ENCODE assay signal across 7 cellular contexts in the genomic region with DNA sequence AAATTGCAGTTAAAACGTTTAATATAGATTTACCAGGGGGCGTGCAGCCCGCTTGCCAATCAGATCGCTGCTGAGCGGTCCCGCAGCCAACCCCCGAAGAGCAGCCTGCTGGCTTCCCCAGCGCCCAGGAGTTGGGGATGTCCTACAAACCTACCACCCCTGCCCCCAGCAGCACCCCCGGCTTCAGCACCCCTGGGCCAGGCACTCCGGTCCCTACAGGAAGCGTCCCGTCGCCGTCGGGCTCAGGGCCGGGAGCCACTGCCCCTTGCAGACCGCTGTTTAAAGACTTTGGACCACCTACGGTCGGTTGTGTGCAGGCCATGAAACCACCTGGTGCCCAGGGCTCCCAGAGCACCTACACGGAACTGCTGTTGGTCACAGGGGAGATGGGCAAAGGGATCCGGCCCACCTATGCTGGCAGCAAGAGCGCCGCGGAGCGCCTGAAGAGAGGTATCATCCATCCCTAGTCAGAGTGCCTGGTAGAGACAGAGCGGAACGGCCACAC.
A peak's percentile ranks its signal among the peaks of the same experiment; 100 is the strongest.
DNase-seq lines count a peak whose midpoint lies in the region; ATAC-seq, FAIRE-seq and TF ChIP-seq lines count a peak whose summit lies in the region.
"Not testable (repeated sequence)": the region's sequence is repeated elsewhere in the genome, so short reads cannot be mapped to it uniquely, and the experiment has no call there.

No MANE protein-coding gene starts in this region.

- CTCF ChIA-PET in HepG2 (lab: Yijun Ruan, JAX; ENCODE audit: low intra/inter-chr PET ratio, low total read pairs) = not testable (repeated sequence)

- TF ChIP-seq EP300 in HepG2 (IDR thresholded peaks at IDR 0.05; ENCODE audit: low read depth in 2 of 2, low read length in 2 of 2); HepG2 (CRISPR knock-in tag; IDR thresholded peaks at IDR 0.05; ENCODE audit: borderline replicate concordance); upper lobe of left lung (IDR thresholded peaks at IDR 0.05): not testable (repeated sequence)

- POLR2A ChIA-PET in HepG2 (lab: Yijun Ruan, JAX) = not testable (repeated sequence)

- H3K27ac ChIP-seq in H9 (ENCODE audit: insufficient read length, low read depth, low read length); RWPE2 (ENCODE audit: poor library complexity, severe bottlenecking); HepG2 (ENCODE audit: extremely low read length, insufficient read depth, low read length); upper lobe of left lung: not testable (repeated sequence)

- not testable (repeated sequence) for BruUV-seq in HepG2 (replicated peaks; lab: Mats Ljungman, UMichigan)

- peaks cover 60% of the 10 kb centered on the region for H3K27me3 Mint-ChIP-seq in H9 (ENCODE audit: low read depth)
- H3K27me3 Mint-ChIP-seq in activated naive CD8-positive, alpha-beta T cell treated with anti-CD3 and anti-CD28 coated beads, Interleukin-2, amount 50 U/mL, for 24 hours = not testable (repeated sequence)

- not testable (repeated sequence) for H3K4me1 Mint-ChIP-seq in H9; activated naive CD8-positive, alpha-beta T cell treated with anti-CD3 and anti-CD28 coated beads, Interleukin-2, amount 50 U/mL, for 24 hours

- not testable (repeated sequence) for H3K4me3 ChIP-seq in RWPE2 (ENCODE audit: severe bottlenecking); HepG2 (replicated peaks in 1 of 3; ENCODE audit: insufficient read depth in 1 of 3, low read depth in 2 of 3, low read length in 3 of 3); upper lobe of left lung

- not testable (repeated sequence) for H3K4me2 ChIP-seq in H9 (ENCODE audit: insufficient read depth, insufficient read length, low read length); HepG2 (ENCODE audit: low read depth, low read length)

- H3K9me3 Mint-ChIP-seq in H9; activated naive CD8-positive, alpha-beta T cell treated with anti-CD3 and anti-CD28 coated beads, Interleukin-2, amount 50 U/mL, for 24 hours: not testable (repeated sequence)

- not testable (repeated sequence) for H3K14ac ChIP-seq in H9 (ENCODE audit: insufficient read depth, low read length)

- TF ChIP-seq CTCF in H9 (conservative IDR thresholded peaks at IDR 0.05); RWPE2 (IDR thresholded peaks at IDR 0.05; ENCODE audit: poor library complexity, severe bottlenecking); HepG2 (CRISPR knock-in tag; IDR thresholded peaks at IDR 0.05); upper lobe of left lung (IDR thresholded peaks at IDR 0.05): not testable (repeated sequence)

- not testable (repeated sequence) for H2AFZ ChIP-seq in H9 (ENCODE audit: low read length); HepG2 (ENCODE audit: low read length)

- H3K23me2 ChIP-seq in H9 (ENCODE audit: insufficient read length, low read depth, low read length, poor library complexity, severe bottlenecking) = not testable (repeated sequence)

- peak overlapping the region; percentile 21 to 72; a peak in 4 of 5 replicates for H3K4me3 Mint-ChIP-seq in H9
- not testable (repeated sequence) for H3K4me3 Mint-ChIP-seq in activated naive CD8-positive, alpha-beta T cell treated with anti-CD3 and anti-CD28 coated beads, Interleukin-2, amount 50 U/mL, for 24 hours

- not testable (repeated sequence) for TF ChIP-seq POLR2A in HepG2 (IDR thresholded peaks at IDR 0.05; ENCODE audit: insufficient read depth in 1 of 2, low read depth in 2 of 2, low read length in 2 of 2); upper lobe of left lung (IDR thresholded peaks at IDR 0.05)

- in situ Hi-C loops in HepG2 (cut with HindIII; ENCODE audit: extremely low pct_ligation_motif_present, low pct_unique_long_range_greater_than_20kb) = not testable (repeated sequence)

- peaks cover 16% of the 10 kb centered on the region for H3K27me3 ChIP-seq in H9 (ENCODE audit: insufficient read depth, low read length)
- peaks cover 15% of the 10 kb centered on the region for H3K27me3 ChIP-seq in RWPE2 (ENCODE audit: insufficient read depth, poor library complexity, severe bottlenecking)
- H3K27me3 ChIP-seq in HepG2 (ENCODE audit: control insufficient read depth in 1 of 2, insufficient read depth in 2 of 2, low read length in 2 of 2); upper lobe of left lung: not testable (repeated sequence)

- H3K56ac ChIP-seq in H9 (ENCODE audit: insufficient read length, low read depth, low read length) = not testable (repeated sequence)

- H3K9me3 ChIP-seq in H9 (ENCODE audit: control insufficient read depth, low read depth, low read length); RWPE2 (ENCODE audit: severe bottlenecking); HepG2 (ENCODE audit: low read length): not testable (repeated sequence)
- H3K9me3 ChIP-seq in upper lobe of left lung = peaks cover 0 to 14% (median 5%) of the 10 kb centered on the region in 4 donors

- WGBS in H9 (ENCODE audit: extremely low coverage, insufficient read length, low lambda C conversion rate) = no CpG with 5 or more reads among the region's 27 CpGs
- 54% methylated on average over 24 of the region's 27 CpGs for WGBS in HepG2 (ENCODE audit: low lambda C conversion rate)
- WGBS in upper lobe of left lung, 2 donors = 54 to 64% methylated on average over 22 to 27 of the region's 27 CpGs

- not testable (repeated sequence) for H3K4me1 ChIP-seq in H9 (ENCODE audit: insufficient read depth, low read length); RWPE2 (ENCODE audit: insufficient read depth, poor library complexity, severe bottlenecking); HepG2 (ENCODE audit: insufficient read depth, low read length); upper lobe of left lung

- not testable (repeated sequence) for H3K27ac Mint-ChIP-seq in H9; activated naive CD8-positive, alpha-beta T cell treated with anti-CD3 and anti-CD28 coated beads, Interleukin-2, amount 50 U/mL, for 24 hours

- not testable (repeated sequence) for H2BK15ac ChIP-seq in H9 (ENCODE audit: low read depth, low read length)

- ATAC-seq in RWPE2 (ENCODE audit: low read depth) (peak; percentile 23; the same call in 1 of the 3 replicates), Right ventricle myocardium superior (ENCODE audit: poor library complexity) (peak; percentile 49), HepG2 (peak; percentile 63), upper lobe of left lung (ENCODE audit: low FRiP score in 2 of 2) (peak; percentile 57 to 75)
- peak; percentile 15 for ATAC-seq in activated naive CD8-positive, alpha-beta T cell treated with anti-CD3 and anti-CD28 coated beads, Interleukin-2, amount 50 U/mL, for 24 hours

- H4K20me1 ChIP-seq in H9 (ENCODE audit: control insufficient read depth, insufficient read depth, insufficient read length); HepG2 (ENCODE audit: insufficient read depth, low read length): not testable (repeated sequence)

- not testable (repeated sequence) for H3K79me1 ChIP-seq in H9 (ENCODE audit: insufficient read depth, low read depth, low read length, poor library complexity, severe bottlenecking)

- not testable (repeated sequence) for H2BK5ac ChIP-seq in H9 (ENCODE audit: insufficient read length, low read length)

- FAIRE-seq in HepG2 (lab: Jason Lieb, UNC) = not testable (repeated sequence)

- not testable (repeated sequence) for H3K23ac ChIP-seq in H9 (ENCODE audit: insufficient read length, low read depth, low read length)

- not testable (repeated sequence) for H3K4ac ChIP-seq in H9 (ENCODE audit: low read depth, low read length)

- not testable (repeated sequence) for H3K79me2 ChIP-seq in H9 (ENCODE audit: insufficient read depth, low read length); HepG2 (ENCODE audit: insufficient read depth, low read length)

- H3K36me3 ChIP-seq in RWPE2 (ENCODE audit: low read depth); HepG2 (replicated peaks in 1 of 2; ENCODE audit: control insufficient read depth in 1 of 2, insufficient read depth in 2 of 2, low read length in 2 of 2); upper lobe of left lung: not testable (repeated sequence)

- not testable (repeated sequence) for H3T11ph ChIP-seq in H9 (ENCODE audit: low read length)

- not testable (repeated sequence) for H3K18ac ChIP-seq in H9 (ENCODE audit: insufficient read length, low read depth, low read length)

- not testable (repeated sequence) for H3K9ac ChIP-seq in H9 (ENCODE audit: extremely low read depth, insufficient read length, low read length); HepG2 (ENCODE audit: insufficient read depth, low read depth, low read length)

- H4K5ac ChIP-seq in H9 (ENCODE audit: insufficient read length, low read depth, low read length) = not testable (repeated sequence)

- not testable (repeated sequence) for H2AK5ac ChIP-seq in H9 (ENCODE audit: insufficient read length, low read length)

- not testable (repeated sequence) for H4K8ac ChIP-seq in H9 (replicated peaks; ENCODE audit: insufficient read length, low read depth, low read length)

- not testable (repeated sequence) for H4K91ac ChIP-seq in H9 (ENCODE audit: insufficient read length, low read depth, low read length)

- not testable (repeated sequence) for TF ChIP-seq RAD21 in HepG2 (CRISPR knock-in tag; IDR thresholded peaks at IDR 0.05)

- intact Hi-C loops in Right ventricle myocardium superior (cut with DNase I); HepG2 (cut with micrococcal nuclease; ENCODE audit: unreplicated experiment); posterior vena cava (cut with DNase I): not testable (repeated sequence)

- not testable (repeated sequence) for H3K36me3 Mint-ChIP-seq in H9 (ENCODE audit: insufficient read depth in 1 of 3, low read depth in 3 of 3); activated naive CD8-positive, alpha-beta T cell treated with anti-CD3 and anti-CD28 coated beads, Interleukin-2, amount 50 U/mL, for 24 hours (ENCODE audit: low read depth)

- not testable (repeated sequence) for DNase-seq in H9; RWPE2 (ENCODE audit: low spot score); activated naive CD8-positive, alpha-beta T cell treated with anti-CD3 and anti-CD28 coated beads, Interleukin-2, amount 50 U/mL, for 24 hours; HepG2 (ENCODE audit: low spot score)
- peak; percentile 39 for DNase-seq in Right ventricle myocardium superior
- peak; percentile 80 for DNase-seq in posterior vena cava (ENCODE audit: low spot score)
- peak in 1 of 2 donors; percentile 85 for DNase-seq in upper lobe of left lung

- not testable (repeated sequence) for H2BK12ac ChIP-seq in H9 (ENCODE audit: insufficient read length, low read depth, low read length)

- not testable (repeated sequence) for H2BK120ac ChIP-seq in H9 (ENCODE audit: low read depth, low read length, poor library complexity, severe bottlenecking)

- not testable (repeated sequence) for H2BK20ac ChIP-seq in H9 (ENCODE audit: low read depth, low read length, poor library complexity, severe bottlenecking)

Comparison
In these comparisons a context has a peak if more than half of its experiments do, and no peak if none do; other contexts are left out.
1. ATAC-seq: peak in every context shown above with its lines; median percentile 66 in upper lobe of left lung; 63 in HepG2; 49 in Right ventricle myocardium superior; 23 in RWPE2; 15 in activated naive CD8-positive, alpha-beta T cell treated with anti-CD3 and anti-CD28 coated beads, Interleukin-2, amount 50 U/mL, for 24 hours.